2 cellular contexts compared by ENCODE assay signal in the genomic region with DNA sequence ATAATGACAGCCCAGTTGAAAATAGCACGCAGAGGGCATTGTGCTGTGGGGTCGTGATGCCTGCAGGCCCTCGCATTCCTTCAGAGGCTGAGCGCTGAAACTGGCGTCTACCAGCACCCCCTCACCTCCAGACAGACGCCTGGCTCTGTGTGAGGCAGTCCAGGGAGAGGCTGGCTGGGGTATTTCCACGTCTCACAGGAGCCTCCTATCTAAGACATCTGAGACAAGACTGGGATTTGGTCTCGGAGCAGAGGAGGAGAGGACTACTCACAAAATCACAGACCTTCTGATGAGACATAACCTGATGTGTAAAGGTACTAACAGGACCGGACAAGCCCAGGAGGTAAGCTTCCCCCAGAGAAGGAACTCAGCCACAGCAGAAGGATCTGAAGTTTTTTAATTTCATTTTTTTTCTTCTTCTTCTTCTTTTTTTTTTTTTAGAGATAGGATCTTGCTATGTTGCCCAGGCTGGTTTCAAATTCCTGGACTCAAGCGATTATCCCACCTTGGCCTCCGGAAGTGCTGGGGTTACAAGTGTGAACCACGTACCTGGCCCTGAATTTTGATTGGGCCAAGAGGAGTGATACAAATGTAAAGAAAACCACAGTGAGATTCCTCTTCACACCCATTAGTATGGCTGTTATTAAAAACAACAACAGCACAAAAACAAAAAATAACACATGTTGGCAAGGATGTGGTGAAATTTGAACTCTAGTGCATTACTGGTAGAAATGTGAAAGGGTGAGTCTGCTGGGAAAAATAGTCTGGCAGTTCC.
TF ChIP-seq lines count a peak whose summit lies in the region.

No MANE protein-coding gene starts in this region.

TF ChIP-seq in K562, 482 proteins besides CTCF, POLR2A, EP300 and RAD21 (continued from another document):
- TF ChIP-seq, protein P1, sequence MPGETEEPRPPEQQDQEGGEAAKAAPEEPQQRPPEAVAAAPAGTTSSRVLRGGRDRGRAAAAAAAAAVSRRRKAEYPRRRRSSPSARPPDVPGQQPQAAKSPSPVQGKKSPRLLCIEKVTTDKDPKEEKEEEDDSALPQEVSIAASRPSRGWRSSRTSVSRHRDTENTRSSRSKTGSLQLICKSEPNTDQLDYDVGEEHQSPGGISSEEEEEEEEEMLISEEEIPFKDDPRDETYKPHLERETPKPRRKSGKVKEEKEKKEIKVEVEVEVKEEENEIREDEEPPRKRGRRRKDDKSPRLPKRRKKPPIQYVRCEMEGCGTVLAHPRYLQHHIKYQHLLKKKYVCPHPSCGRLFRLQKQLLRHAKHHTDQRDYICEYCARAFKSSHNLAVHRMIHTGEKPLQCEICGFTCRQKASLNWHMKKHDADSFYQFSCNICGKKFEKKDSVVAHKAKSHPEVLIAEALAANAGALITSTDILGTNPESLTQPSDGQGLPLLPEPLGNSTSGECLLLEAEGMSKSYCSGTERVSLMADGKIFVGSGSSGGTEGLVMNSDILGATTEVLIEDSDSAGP (CRISPR knock-in tag; IDR thresholded peaks at IDR 0.05): no peak
- TF ChIP-seq ZNF174 (CRISPR knock-in tag; IDR thresholded peaks at IDR 0.05) (no peak), ZNF274 (IDR thresholded peaks at IDR 0.05; ENCODE audit: borderline replicate concordance, low read depth, low read length) (no peak), ZEB2 (IDR thresholded peaks at IDR 0.05) (no peak), TRIM28 (IDR thresholded peaks at IDR 0.05) (no peak), ZFX (CRISPR knock-in tag; IDR thresholded peaks at IDR 0.05) (no peak)
- TF ChIP-seq, protein P2, sequence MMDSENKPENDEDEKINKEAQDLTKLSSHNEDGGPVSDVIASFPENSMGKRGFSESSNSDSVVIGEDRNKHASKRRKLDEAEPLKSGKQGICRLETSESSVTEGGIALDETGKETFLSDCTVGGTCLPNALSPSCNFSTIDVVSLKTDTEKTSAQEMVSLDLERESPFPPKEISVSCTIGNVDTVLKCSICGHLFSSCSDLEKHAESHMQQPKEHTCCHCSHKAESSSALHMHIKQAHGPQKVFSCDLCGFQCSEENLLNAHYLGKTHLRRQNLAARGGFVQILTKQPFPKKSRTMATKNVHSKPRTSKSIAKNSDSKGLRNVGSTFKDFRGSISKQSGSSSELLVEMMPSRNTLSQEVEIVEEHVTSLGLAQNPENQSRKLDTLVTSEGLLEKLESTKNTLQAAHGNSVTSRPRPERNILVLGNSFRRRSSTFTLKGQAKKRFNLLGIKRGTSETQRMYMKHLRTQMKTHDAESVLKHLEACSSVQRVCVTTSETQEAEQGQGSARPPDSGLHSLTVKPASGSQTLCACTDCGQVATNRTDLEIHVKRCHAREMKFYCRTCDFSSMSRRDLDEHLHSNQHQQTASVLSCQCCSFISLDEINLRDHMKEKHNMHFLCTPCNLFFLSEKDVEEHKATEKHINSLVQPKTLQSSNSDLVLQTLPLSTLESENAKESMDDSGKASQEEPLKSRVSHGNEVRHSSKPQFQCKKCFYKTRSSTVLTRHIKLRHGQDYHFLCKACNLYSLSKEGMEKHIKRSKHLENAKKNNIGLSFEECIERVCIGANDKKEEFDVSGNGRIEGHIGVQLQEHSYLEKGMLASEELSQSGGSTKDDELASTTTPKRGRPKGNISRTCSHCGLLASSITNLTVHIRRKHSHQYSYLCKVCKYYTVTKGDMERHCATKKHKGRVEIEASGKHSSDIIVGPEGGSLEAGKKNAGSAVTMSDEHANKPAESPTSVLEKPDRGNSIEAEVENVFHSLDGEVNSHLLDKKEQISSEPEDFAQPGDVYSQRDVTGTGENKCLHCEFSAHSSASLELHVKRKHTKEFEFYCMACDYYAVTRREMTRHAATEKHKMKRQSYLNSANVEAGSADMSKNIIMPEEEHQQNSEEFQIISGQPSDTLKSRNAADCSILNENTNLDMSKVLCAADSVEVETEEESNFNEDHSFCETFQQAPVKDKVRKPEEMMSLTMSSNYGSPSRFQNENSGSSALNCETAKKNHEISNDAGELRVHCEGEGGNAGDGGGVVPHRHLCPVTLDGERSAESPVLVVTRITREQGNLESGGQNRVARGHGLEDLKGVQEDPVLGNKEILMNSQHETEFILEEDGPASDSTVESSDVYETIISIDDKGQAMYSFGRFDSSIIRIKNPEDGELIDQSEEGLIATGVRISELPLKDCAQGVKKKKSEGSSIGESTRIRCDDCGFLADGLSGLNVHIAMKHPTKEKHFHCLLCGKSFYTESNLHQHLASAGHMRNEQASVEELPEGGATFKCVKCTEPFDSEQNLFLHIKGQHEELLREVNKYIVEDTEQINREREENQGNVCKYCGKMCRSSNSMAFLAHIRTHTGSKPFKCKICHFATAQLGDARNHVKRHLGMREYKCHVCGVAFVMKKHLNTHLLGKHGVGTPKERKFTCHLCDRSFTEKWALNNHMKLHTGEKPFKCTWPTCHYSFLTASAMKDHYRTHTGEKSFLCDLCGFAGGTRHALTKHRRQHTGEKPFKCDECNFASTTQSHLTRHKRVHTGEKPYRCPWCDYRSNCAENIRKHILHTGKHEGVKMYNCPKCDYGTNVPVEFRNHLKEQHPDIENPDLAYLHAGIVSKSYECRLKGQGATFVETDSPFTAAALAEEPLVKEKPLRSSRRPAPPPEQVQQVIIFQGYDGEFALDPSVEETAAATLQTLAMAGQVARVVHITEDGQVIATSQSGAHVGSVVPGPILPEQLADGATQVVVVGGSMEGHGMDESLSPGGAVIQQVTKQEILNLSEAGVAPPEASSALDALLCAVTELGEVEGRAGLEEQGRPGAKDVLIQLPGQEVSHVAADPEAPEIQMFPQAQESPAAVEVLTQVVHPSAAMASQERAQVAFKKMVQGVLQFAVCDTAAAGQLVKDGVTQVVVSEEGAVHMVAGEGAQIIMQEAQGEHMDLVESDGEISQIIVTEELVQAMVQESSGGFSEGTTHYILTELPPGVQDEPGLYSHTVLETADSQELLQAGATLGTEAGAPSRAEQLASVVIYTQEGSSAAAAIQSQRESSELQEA (IDR thresholded peaks at IDR 0.05; ENCODE audit: low read depth): no peak
TF ChIP-seq in K562: peak in this region for 0.

TF ChIP-seq in HepG2, 621 proteins besides CTCF, POLR2A, EP300 and RAD21 (continued from another document):
- TF ChIP-seq, protein P3, sequence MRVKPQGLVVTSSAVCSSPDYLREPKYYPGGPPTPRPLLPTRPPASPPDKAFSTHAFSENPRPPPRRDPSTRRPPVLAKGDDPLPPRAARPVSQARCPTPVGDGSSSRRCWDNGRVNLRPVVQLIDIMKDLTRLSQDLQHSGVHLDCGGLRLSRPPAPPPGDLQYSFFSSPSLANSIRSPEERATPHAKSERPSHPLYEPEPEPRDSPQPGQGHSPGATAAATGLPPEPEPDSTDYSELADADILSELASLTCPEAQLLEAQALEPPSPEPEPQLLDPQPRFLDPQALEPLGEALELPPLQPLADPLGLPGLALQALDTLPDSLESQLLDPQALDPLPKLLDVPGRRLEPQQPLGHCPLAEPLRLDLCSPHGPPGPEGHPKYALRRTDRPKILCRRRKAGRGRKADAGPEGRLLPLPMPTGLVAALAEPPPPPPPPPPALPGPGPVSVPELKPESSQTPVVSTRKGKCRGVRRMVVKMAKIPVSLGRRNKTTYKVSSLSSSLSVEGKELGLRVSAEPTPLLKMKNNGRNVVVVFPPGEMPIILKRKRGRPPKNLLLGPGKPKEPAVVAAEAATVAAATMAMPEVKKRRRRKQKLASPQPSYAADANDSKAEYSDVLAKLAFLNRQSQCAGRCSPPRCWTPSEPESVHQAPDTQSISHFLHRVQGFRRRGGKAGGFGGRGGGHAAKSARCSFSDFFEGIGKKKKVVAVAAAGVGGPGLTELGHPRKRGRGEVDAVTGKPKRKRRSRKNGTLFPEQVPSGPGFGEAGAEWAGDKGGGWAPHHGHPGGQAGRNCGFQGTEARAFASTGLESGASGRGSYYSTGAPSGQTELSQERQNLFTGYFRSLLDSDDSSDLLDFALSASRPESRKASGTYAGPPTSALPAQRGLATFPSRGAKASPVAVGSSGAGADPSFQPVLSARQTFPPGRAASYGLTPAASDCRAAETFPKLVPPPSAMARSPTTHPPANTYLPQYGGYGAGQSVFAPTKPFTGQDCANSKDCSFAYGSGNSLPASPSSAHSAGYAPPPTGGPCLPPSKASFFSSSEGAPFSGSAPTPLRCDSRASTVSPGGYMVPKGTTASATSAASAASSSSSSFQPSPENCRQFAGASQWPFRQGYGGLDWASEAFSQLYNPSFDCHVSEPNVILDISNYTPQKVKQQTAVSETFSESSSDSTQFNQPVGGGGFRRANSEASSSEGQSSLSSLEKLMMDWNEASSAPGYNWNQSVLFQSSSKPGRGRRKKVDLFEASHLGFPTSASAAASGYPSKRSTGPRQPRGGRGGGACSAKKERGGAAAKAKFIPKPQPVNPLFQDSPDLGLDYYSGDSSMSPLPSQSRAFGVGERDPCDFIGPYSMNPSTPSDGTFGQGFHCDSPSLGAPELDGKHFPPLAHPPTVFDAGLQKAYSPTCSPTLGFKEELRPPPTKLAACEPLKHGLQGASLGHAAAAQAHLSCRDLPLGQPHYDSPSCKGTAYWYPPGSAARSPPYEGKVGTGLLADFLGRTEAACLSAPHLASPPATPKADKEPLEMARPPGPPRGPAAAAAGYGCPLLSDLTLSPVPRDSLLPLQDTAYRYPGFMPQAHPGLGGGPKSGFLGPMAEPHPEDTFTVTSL (CRISPR knock-in tag; IDR thresholded peaks at IDR 0.05; ENCODE audit: borderline replicate concordance): no peak
- TF ChIP-seq ZFP62 (CRISPR knock-in tag; IDR thresholded peaks at IDR 0.05) (no peak), ZNF101 (CRISPR knock-in tag; IDR thresholded peaks at IDR 0.05; ENCODE audit: borderline replicate concordance, low read depth) (no peak), TAF15 (IDR thresholded peaks at IDR 0.05; ENCODE audit: low read depth, low read length, poor library complexity, severe bottlenecking) (no peak), ZNF775 (CRISPR knock-in tag; IDR thresholded peaks at IDR 0.05; ENCODE audit: borderline replicate concordance) (no peak), FOXA1 (IDR thresholded peaks at IDR 0.05) (no peak), FOXA1 (CRISPR knock-in tag; IDR thresholded peaks at IDR 0.05) (no peak), SMYD3 (CRISPR knock-in tag; IDR thresholded peaks at IDR 0.05) (no peak), ZNF652 (CRISPR knock-in tag; IDR thresholded peaks at IDR 0.05; ENCODE audit: borderline replicate concordance, low read depth) (no peak), ZNF768 (CRISPR knock-in tag; IDR thresholded peaks at IDR 0.05) (no peak)
TF ChIP-seq in HepG2: peak in this region for 0.
